In the genomic region with DNA sequence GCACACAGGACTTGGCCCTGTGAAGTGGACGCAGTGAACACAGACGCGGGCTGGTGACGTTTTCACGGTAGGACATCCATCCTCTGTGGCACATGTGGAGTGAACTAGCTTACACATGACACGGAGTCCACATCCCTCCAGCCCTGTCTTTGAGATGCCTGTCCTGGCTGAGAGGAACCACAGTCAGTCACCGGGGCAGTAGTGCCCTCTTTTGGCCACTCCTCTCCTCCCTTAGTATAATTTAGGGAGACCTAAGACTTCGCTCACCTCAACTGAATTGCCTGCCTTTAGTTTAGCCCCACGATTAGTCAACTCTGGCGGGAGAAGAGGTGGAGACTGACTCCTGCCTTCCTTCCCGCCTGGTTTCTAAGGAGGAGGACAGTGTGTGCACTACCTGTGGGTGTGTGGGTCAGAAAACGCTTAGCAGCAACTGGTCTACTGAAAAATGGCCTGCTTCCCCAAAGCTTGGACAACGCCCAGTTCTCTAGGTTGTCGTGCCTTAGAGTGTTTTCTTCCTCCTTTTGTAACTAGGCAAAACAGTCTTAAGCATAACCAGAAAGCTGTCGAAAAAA, we compare ENCODE assay signal across 8 cellular contexts.
DNase-seq lines count a peak whose midpoint lies in the region; ATAC-seq, FAIRE-seq and TF ChIP-seq lines count a peak whose summit lies in the region.

No MANE protein-coding gene starts in this region.

- H3K36me3 ChIP-seq in mesendoderm (ENCODE audit: control insufficient read depth, insufficient read depth, low read length) (no peaks in the 10 kb centered on the region), MG63 (no peaks in the 10 kb centered on the region), kidney (ENCODE audit: control insufficient read depth in 1 of 2, insufficient read depth in 2 of 2, low read length in 2 of 2) (no peaks in the 10 kb centered on the region)

- no peak overlapping the region for H3K18ac ChIP-seq in mesendoderm (ENCODE audit: low read length)

- no peak overlapping the region for H3K4me2 ChIP-seq in mesendoderm (ENCODE audit: low read length)

- H3K4me1 ChIP-seq in mesendoderm (ENCODE audit: control insufficient read depth, low read depth, low read length) (peaks cover 5% of the 10 kb centered on the region), kidney (ENCODE audit: control insufficient read depth in 1 of 2, insufficient read depth in 1 of 2, low read depth in 1 of 2, low read length in 2 of 2) (peaks cover 4 to 8% of the 10 kb centered on the region in 2 donors)

- no peak overlapping the region for H3K23ac ChIP-seq in mesendoderm (ENCODE audit: low read length)

- H3K9me3 ChIP-seq in MG63 (peaks cover 8% of the 10 kb centered on the region), kidney (ENCODE audit: control insufficient read depth in 1 of 2, low read length in 2 of 2) (no peaks in the 10 kb centered on the region)

- peak; percentile 44 for ATAC-seq in GM21390 (IDR thresholded peaks at IDR 0.05; ENCODE audit: unreplicated experiment)
- peak; percentile 44 for ATAC-seq in HG03521 (IDR thresholded peaks at IDR 0.05; ENCODE audit: unreplicated experiment)

- no peak overlapping the region for H3K4ac ChIP-seq in mesendoderm (ENCODE audit: low read depth, low read length)

- no peak for DNase-seq in GM12864 (ENCODE audit: low read depth)
- DNase-seq in activated effector memory CD4-positive, alpha-beta T cell treated with Interleukin-2 at 50 U/mL for 16 hours: peak; percentile 30
- DNase-seq in mesendoderm: peak; percentile 68
- DNase-seq in MG63: no peak
- no peak for DNase-seq in kidney
- no peak for DNase-seq in activated CD4-positive, alpha-beta T cell treated with anti-CD3 and anti-CD28 coated beads, Interleukin-2, amount 50 U/mL, for 1 hour

- no peak overlapping the region for H2AK5ac ChIP-seq in mesendoderm (ENCODE audit: low read length)

- no peak for FAIRE-seq in kidney (lab: Jason Lieb, UNC)

- peak; percentile 29 for TF ChIP-seq CTCF in GM12864 (IDR thresholded peaks at IDR 0.05; ENCODE audit: low read depth, low read length, missing control alignments)
- TF ChIP-seq CTCF in kidney (IDR thresholded peaks at IDR 0.05; ENCODE audit: borderline replicate concordance, extremely low read depth, insufficient read depth): no peak

- H3K4me3 ChIP-seq in GM12864 (ENCODE audit: low read depth, low read length) (peak overlapping the region; percentile 17; the same call in 1 of the 2 replicates), mesendoderm (ENCODE audit: low read length) (no peak overlapping the region), MG63 (no peak overlapping the region), kidney (ENCODE audit: low read length in 2 of 2) (no peak overlapping the region)

- no peaks in the 10 kb centered on the region for H3K79me1 ChIP-seq in mesendoderm (ENCODE audit: low read length)

- H3K9ac ChIP-seq in mesendoderm (ENCODE audit: low read length) (no peak overlapping the region), kidney (ENCODE audit: low read length in 2 of 2) (no peak overlapping the region)

- no peaks in the 10 kb centered on the region for H3K27me3 ChIP-seq in mesendoderm (ENCODE audit: insufficient read depth, low read length, poor library complexity)
- no peaks in the 10 kb centered on the region for H3K27me3 ChIP-seq in MG63

- no peak overlapping the region for H4K8ac ChIP-seq in mesendoderm (ENCODE audit: low read depth, low read length)

- H3K27ac ChIP-seq in mesendoderm (ENCODE audit: low read depth, low read length) (no peak overlapping the region), kidney (ENCODE audit: low read depth in 2 of 2, low read length in 2 of 2) (no peak overlapping the region)

- no peaks in the 10 kb centered on the region for H3K79me2 ChIP-seq in mesendoderm (ENCODE audit: control insufficient read depth, insufficient read depth, low read length)

- H2BK15ac ChIP-seq in mesendoderm (replicated peaks; ENCODE audit: low read depth): no peak overlapping the region

- no peak overlapping the region for H3K56ac ChIP-seq in mesendoderm (ENCODE audit: low read length)

- no peak overlapping the region for H2BK5ac ChIP-seq in mesendoderm (ENCODE audit: low read length)

- no peak overlapping the region for H2BK120ac ChIP-seq in mesendoderm (ENCODE audit: low read depth, low read length)

- H4K5ac ChIP-seq in mesendoderm (ENCODE audit: low read length): no peak overlapping the region

- intact Hi-C loops in kidney (cut with DNase I): no loop called here

- no CpG with 5 or more reads among the region's 15 CpGs for WGBS in mesendoderm (ENCODE audit: extremely low coverage, insufficient coverage, low lambda C conversion rate)

Comparison
In these comparisons a context has a peak if more than half of its experiments do, and no peak if none do; other contexts are left out.
1. DNase-seq: peak in activated effector memory CD4-positive, alpha-beta T cell treated with Interleukin-2 at 50 U/mL for 16 hours (single experiment) and mesendoderm (single experiment); none in GM12864 (single experiment), MG63 (single experiment), kidney (single experiment) and activated CD4-positive, alpha-beta T cell treated with anti-CD3 and anti-CD28 coated beads, Interleukin-2, amount 50 U/mL, for 1 hour (single experiment).